ENCODE assay signal across 8 cellular contexts in genomic region chr6:1625352-1625773, GRCh38. TPM values are rescaled to one million over a fixed set of nuclear protein-coding genes. Genes with fewer than 3 reads are reported as not detected.
DNase-seq lines count a peak whose midpoint lies in the region; TF ChIP-seq lines count a peak whose summit lies in the region.

No MANE protein-coding gene starts in this region.

- H3K4me1 Mint-ChIP-seq in CD8-positive, alpha-beta memory T cell, result peaks cover 17 to 21% (median 18%) of the 10 kb centered on the region in 3 donors
- H3K4me1 Mint-ChIP-seq in activated CD4-positive, alpha-beta memory T cell treated with anti-CD3 and anti-CD28 coated beads, Interleukin-2, amount 10 ng/mL, durations not matched to agents 7 days and 5 days, result peaks cover 8% of the 10 kb centered on the region

- H3K4me2 ChIP-seq in parathyroid adenoma (ENCODE audit: low read length), result peak overlapping the region; percentile 48

- peaks cover 22% of the 10 kb centered on the region for H3K27me3 ChIP-seq in CD8-positive, alpha-beta memory T cell (ENCODE audit: insufficient read depth, low read length, poor library complexity, severe bottlenecking)
- peaks cover 10% of the 10 kb centered on the region for H3K27me3 ChIP-seq in parathyroid adenoma (ENCODE audit: control insufficient read depth, insufficient read depth, low read length)

- H3K9me3 ChIP-seq in CD8-positive, alpha-beta memory T cell (ENCODE audit: low read length), result no peaks in the 10 kb centered on the region
- H3K9me3 ChIP-seq in parathyroid adenoma (ENCODE audit: control insufficient read depth, low read length), result no peaks in the 10 kb centered on the region

- POLR2A ChIA-PET in CD8-positive, alpha-beta memory T cell (lab: Charles Lee), result no interaction called here
- POLR2A ChIA-PET in activated CD4-positive, alpha-beta memory T cell treated with anti-CD3 and anti-CD28 coated beads, Interleukin-2, amount 10 ng/mL, durations not matched to agents 7 days and 5 days (lab: Charles Lee), result interaction anchor here (2.1 kb wide), 1 partner anchor 11 kb away, joined by 7 read pairs; no protein-coding TSS in a partner anchor

- H3K4me1 ChIP-seq in CD8-positive, alpha-beta memory T cell (ENCODE audit: insufficient read depth, low read length), result peaks cover 7% of the 10 kb centered on the region
- H3K4me1 ChIP-seq in parathyroid adenoma, result no peaks in the 10 kb centered on the region

- no peaks in the 10 kb centered on the region for H3K79me2 ChIP-seq in parathyroid adenoma

- H3K4me3 Mint-ChIP-seq in CD8-positive, alpha-beta memory T cell, result peak overlapping the region; percentile 15 to 78 (median 74)
- H3K4me3 Mint-ChIP-seq in activated CD4-positive, alpha-beta memory T cell treated with anti-CD3 and anti-CD28 coated beads, Interleukin-2, amount 10 ng/mL, durations not matched to agents 7 days and 5 days, result peak overlapping the region; percentile 67

- peaks cover 5 to 27% (median 18%) of the 10 kb centered on the region in 3 donors for H3K36me3 Mint-ChIP-seq in CD8-positive, alpha-beta memory T cell
- no peaks in the 10 kb centered on the region for H3K36me3 Mint-ChIP-seq in activated CD4-positive, alpha-beta memory T cell treated with anti-CD3 and anti-CD28 coated beads, Interleukin-2, amount 10 ng/mL, durations not matched to agents 7 days and 5 days (ENCODE audit: low read depth)

- H2AFZ ChIP-seq in parathyroid adenoma, result peak overlapping the region; percentile 9

- H3K36me3 ChIP-seq in CD8-positive, alpha-beta memory T cell (ENCODE audit: insufficient read depth, low read length), result no peaks in the 10 kb centered on the region
- no peaks in the 10 kb centered on the region for H3K36me3 ChIP-seq in parathyroid adenoma (ENCODE audit: control insufficient read depth, insufficient read depth, low read length)

- H3K9me3 Mint-ChIP-seq in CD8-positive, alpha-beta memory T cell, result no peaks in the 10 kb centered on the region
- no peaks in the 10 kb centered on the region for H3K9me3 Mint-ChIP-seq in activated CD4-positive, alpha-beta memory T cell treated with anti-CD3 and anti-CD28 coated beads, Interleukin-2, amount 10 ng/mL, durations not matched to agents 7 days and 5 days

- CTCF ChIA-PET in CD8-positive, alpha-beta memory T cell (lab: Charles Lee), result no interaction called here
- CTCF ChIA-PET in activated CD4-positive, alpha-beta memory T cell treated with anti-CD3 and anti-CD28 coated beads, Interleukin-2, amount 10 ng/mL, durations not matched to agents 7 days and 5 days (lab: Charles Lee), result interaction anchor here (0.6 to 2.2 kb wide), 7 partner anchors 14 to 1009 kb away, joined by 3 to 7 read pairs (median 3); partner anchors contain the start of gene FOXC1

- H3K4me3 ChIP-seq in CD8-positive, alpha-beta memory T cell (ENCODE audit: low read length), result peak overlapping the region; percentile 61
- peak overlapping the region; percentile 42 for H3K4me3 ChIP-seq in fibroblast of villous mesenchyme (ENCODE audit: low read depth, low read length)
- peak overlapping the region; percentile 35 for H3K4me3 ChIP-seq in parathyroid adenoma (ENCODE audit: low read depth, low read length)

- H3K27ac Mint-ChIP-seq in CD8-positive, alpha-beta memory T cell, result peak overlapping the region in 1 of 8 donors; percentile 36
- H3K27ac Mint-ChIP-seq in activated CD4-positive, alpha-beta memory T cell treated with anti-CD3 and anti-CD28 coated beads, Interleukin-2, amount 10 ng/mL, durations not matched to agents 7 days and 5 days, result no peak overlapping the region

- TF ChIP-seq CTCF in fibroblast of villous mesenchyme (IDR thresholded peaks at IDR 0.05; ENCODE audit: insufficient read depth, low read depth, low read length), result no peak
- no peak for TF ChIP-seq CTCF in parathyroid adenoma (IDR thresholded peaks at IDR 0.05)

- H3K27me3 Mint-ChIP-seq in CD8-positive, alpha-beta memory T cell, result peaks cover 57 to 82% of the 10 kb centered on the region in 2 donors
- peaks cover 66% of the 10 kb centered on the region for H3K27me3 Mint-ChIP-seq in activated CD4-positive, alpha-beta memory T cell treated with anti-CD3 and anti-CD28 coated beads, Interleukin-2, amount 10 ng/mL, durations not matched to agents 7 days and 5 days

- no peak overlapping the region for H3K9ac ChIP-seq in parathyroid adenoma

- no peak overlapping the region for H3K27ac ChIP-seq in CD8-positive, alpha-beta memory T cell (ENCODE audit: low read depth, low read length)
- H3K27ac ChIP-seq in parathyroid adenoma, result peak overlapping the region; percentile 36

- DNase-seq in CD8-positive, alpha-beta memory T cell, result no peak
- DNase-seq in activated CD4-positive, alpha-beta memory T cell treated with anti-CD3 and anti-CD28 coated beads, Interleukin-2, amount 10 ng/mL, durations not matched to agents 7 days and 5 days, result no peak
- no peak for DNase-seq in fibroblast of villous mesenchyme (ENCODE audit: low read depth)
- no peak for DNase-seq in pons (ENCODE audit: low spot score)
- no peak for DNase-seq in H4 (ENCODE audit: low spot score)
- no peak for DNase-seq in central memory CD4-positive, alpha-beta T cell
- no peak for DNase-seq in NCI-H1092 treated with DMSO at 0.1 percent for 48 hours (lab: John Stamatoyannopoulos, UW)

RNA-seq across cellular contexts. Expression of gene FOXC1, which starts 15.6 kb away (rescaled TPM):
- not detected for total RNA-seq in CD8-positive, alpha-beta memory T cell
- not detected for polyA plus RNA-seq in CD8-positive, alpha-beta memory T cell
- total RNA-seq in activated CD4-positive, alpha-beta memory T cell treated with anti-CD3 and anti-CD28 coated beads, Interleukin-2, amount 10 ng/mL, durations not matched to agents 7 days and 5 days, result under 1 TPM in 1 of 2 experiments, not detected in 1; 0.08 TPM
- 1.9 and 2.2 TPM in 2 replicates for total RNA-seq in fibroblast of villous mesenchyme
- total RNA-seq in H4 (2014; rRNA removed; shearing (Covaris generic)), result 4.8 and 4.9 TPM in 2 replicates
